In the genomic region with DNA sequence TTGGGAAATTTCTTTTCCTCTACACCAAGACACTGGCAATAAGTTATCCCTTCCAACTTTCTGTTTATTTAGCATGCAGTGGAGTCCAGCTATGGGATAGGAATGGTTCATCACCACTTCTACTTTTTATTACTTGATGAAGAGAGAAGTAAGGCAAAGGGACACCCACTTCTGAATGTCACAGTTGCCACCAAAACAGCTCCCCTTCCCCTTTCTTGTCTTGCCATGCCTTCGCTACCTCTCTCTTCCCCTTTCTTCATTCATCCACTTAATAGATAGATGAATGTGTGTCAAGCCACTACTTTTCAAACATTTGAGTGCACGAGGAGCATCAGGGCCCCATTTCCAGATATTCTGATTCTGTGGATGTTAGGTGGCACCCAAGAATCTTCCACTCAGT, we compare ENCODE assay signal across 14 cellular contexts.
"Had no signal": no experiment of that assay in that cellular context is flagged by ENCODE, and none has a peak within 500 bp of the region (broad histone marks: within the 10 kb centered on the region; RNA-seq: fewer than 3 reads in every experiment).

No MANE protein-coding gene starts in this region.

- H3K4me1 ChIP-seq: pancreas had no signal

- H3K9me3 Mint-ChIP-seq: activated naive CD4-positive, alpha-beta T cell treated with anti-CD3 and anti-CD28 coated beads, Interleukin-2, amount 10 ng/mL, durations not matched to agents 7 days and 5 days; activated T-helper 2 cell treated with anti-CD3 and anti-CD28 coated beads, Interferon-gamma antibody, Interleukin-2, Interleukin-4, amounts not matched to agents 10 μg/mL and 5 μg/mL and 100 μg/mL, durations not matched to agents 14 hours and 24 hours and 36 hours; neural progenitor cell had no signal

- H3K27ac Mint-ChIP-seq: activated naive CD4-positive, alpha-beta T cell treated with anti-CD3 and anti-CD28 coated beads, Interleukin-2, amount 10 ng/mL, durations not matched to agents 7 days and 5 days; activated T-helper 2 cell treated with anti-CD3 and anti-CD28 coated beads, Interferon-gamma antibody, Interleukin-2, Interleukin-4, amounts not matched to agents 10 μg/mL and 5 μg/mL and 100 μg/mL, durations not matched to agents 14 hours and 24 hours and 36 hours; neural progenitor cell had no signal

- H3K4me3 Mint-ChIP-seq: activated naive CD4-positive, alpha-beta T cell treated with anti-CD3 and anti-CD28 coated beads, Interleukin-2, amount 10 ng/mL, durations not matched to agents 7 days and 5 days; neural progenitor cell had no signal

- H3K4me3 ChIP-seq: heart right ventricle, lung, neural progenitor cell, pancreas, thyroid gland had no signal

- ATAC-seq: heart right ventricle, left colon, pancreas had no signal

- H3K27me3 Mint-ChIP-seq: activated naive CD4-positive, alpha-beta T cell treated with anti-CD3 and anti-CD28 coated beads, Interleukin-2, amount 10 ng/mL, durations not matched to agents 7 days and 5 days had no signal

- DNase-seq: activated CD4-positive, alpha-beta T cell treated with anti-CD3 and anti-CD28 coated beads for 1 hour; activated CD4-positive, alpha-beta T cell treated with anti-CD3 and anti-CD28 coated beads, Interleukin-2, amount 50 U/mL, for 4 hours; activated naive CD4-positive, alpha-beta T cell treated with anti-CD3 and anti-CD28 coated beads, Interleukin-2, amount 10 ng/mL, durations not matched to agents 7 days and 5 days; activated T-cell treated with anti-CD3 and anti-CD28 coated beads for 4 hours; heart right ventricle; left colon; pancreas; stimulated activated CD4-positive, alpha-beta T cell treated with anti-CD3 and anti-CD28 coated beads, Interleukin-2, amount 100 ng/mL, for 24 hours; thyroid gland had no signal

- H3K27ac ChIP-seq: heart right ventricle, neural progenitor cell, pancreas, thyroid gland had no signal

- H3K9me3 ChIP-seq: heart right ventricle, pancreas, thyroid gland had no signal

- H3K27me3 ChIP-seq: heart right ventricle, neural progenitor cell, pancreas, thyroid gland had no signal

- FAIRE-seq: frontal cortex, pancreas, urothelium cell line had no signal

- H3K36me3 ChIP-seq: neural progenitor cell, thyroid gland had no signal
